21 cellular contexts compared by ENCODE assay signal in the genomic region with DNA sequence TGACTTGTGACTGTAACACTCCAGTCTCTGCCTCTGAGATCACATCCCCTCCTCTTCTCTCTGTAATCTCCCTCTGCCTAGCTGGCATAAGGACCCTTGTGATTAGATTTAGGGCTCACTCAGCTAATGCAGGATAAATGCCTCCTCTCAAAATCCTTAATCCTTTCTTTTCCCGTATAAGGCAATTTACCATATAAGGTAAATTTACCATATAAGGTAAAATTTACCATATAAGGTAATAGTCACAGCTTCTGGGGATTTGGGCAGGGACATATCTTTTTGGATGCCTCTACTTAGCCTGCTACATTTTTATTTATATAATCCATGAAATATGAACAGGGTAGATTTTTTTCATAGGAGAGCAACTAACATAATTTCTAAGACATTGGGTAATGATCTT.
"Had no signal": no experiment of that assay in that cellular context is flagged by ENCODE, and none has a peak within 500 bp of the region (broad histone marks: within the 10 kb centered on the region; RNA-seq: fewer than 3 reads in every experiment).

No MANE protein-coding gene starts in this region.

- H3K27me3 ChIP-seq: esophagus squamous epithelium, gastroesophageal sphincter, neutrophil, tibial artery, upper lobe of left lung, uterus had no signal

- ATAC-seq: gastroesophageal sphincter; left lobe of liver; mucosa of descending colon; naive thymus-derived CD8-positive, alpha-beta T cell; psoas muscle; sciatic nerve; stimulated activated memory B cell treated with anti-CD40 and anti-IgM and Interleukin-4, amounts not matched to agents 10 μg/mL and 1 μg/mL and 100 μg/mL, for 72 hours had no signal

- DNase-seq: esophagus squamous epithelium; foreskin fibroblast; glutamatergic neuron; islet precursor cell; mammary epithelial cell; naive thymus-derived CD8-positive, alpha-beta T cell; psoas muscle; retina; spleen; stimulated activated CD4-positive, alpha-beta T cell treated with anti-CD3 and anti-CD28 coated beads, Interleukin-15, amount 100 ng/mL, for 24 hours; stimulated activated CD4-positive, alpha-beta T cell treated with anti-CD3 and anti-CD28 coated beads, Interleukin-1b, Interleukin-23, amount 100 ng/mL, for 48 hours; stimulated activated CD4-positive, alpha-beta T cell treated with anti-CD3 and anti-CD28 coated beads, Interleukin-4, amount 100 ng/mL, for 24 hours; tibial artery; upper lobe of left lung; uterus had no signal

- H3K36me3 ChIP-seq: esophagus squamous epithelium, gastroesophageal sphincter, neutrophil, spleen, tibial artery, upper lobe of left lung, uterus had no signal

- H3K9me3 ChIP-seq: esophagus squamous epithelium, gastroesophageal sphincter, mucosa of descending colon, neutrophil, psoas muscle, upper lobe of left lung, uterus had no signal

- H3K27ac ChIP-seq: esophagus squamous epithelium, gastroesophageal sphincter, neutrophil, psoas muscle, spleen, tibial artery, upper lobe of left lung, uterus had no signal

- H3K4me3 ChIP-seq: esophagus squamous epithelium, gastroesophageal sphincter, mucosa of descending colon, psoas muscle, spleen, tibial artery, upper lobe of left lung, uterus had no signal

- H3K4me1 ChIP-seq: esophagus squamous epithelium, gastroesophageal sphincter, psoas muscle, spleen, tibial artery, upper lobe of left lung, uterus had no signal
